13 cellular contexts compared by ENCODE assay signal in the genomic region with DNA sequence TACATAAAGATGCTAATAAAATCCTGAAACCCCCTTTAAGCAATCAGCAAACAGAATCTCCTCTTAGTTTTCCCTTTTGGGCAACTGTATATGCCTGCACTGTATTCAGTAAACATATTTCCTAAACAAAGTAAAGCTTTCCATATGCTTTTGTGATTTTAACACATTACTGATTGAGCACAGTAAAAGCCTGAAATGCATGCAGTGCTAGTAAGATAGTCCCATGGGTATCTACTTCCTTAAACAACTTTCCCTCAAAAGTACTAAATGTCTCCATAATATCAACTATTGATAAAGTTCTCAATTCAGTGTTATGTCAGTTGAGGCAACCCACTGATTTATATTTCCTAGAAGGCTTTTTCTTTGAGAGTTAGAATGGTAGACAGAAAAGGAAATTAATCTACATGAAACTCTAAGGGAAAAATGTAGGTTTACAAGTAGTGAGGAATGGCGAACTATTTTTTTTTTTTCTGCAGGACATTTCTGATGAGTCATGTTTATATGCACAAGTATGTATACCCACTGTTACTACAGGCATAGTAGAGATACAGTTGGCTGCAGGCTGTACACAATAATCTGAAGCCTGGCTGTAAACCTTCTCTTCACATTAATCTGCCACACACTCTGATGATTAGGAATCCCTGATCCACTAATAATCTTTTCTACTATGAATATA. TPM values are rescaled to one million over a fixed set of nuclear protein-coding genes. Genes with fewer than 3 reads are reported as not detected.
DNase-seq lines count a peak whose midpoint lies in the region; ATAC-seq and TF ChIP-seq lines count a peak whose summit lies in the region.
"Had no signal": no experiment of that assay in that cellular context is flagged by ENCODE, and none has a peak within 500 bp of the region (broad histone marks: within the 10 kb centered on the region; RNA-seq: fewer than 3 reads in every experiment).

No MANE protein-coding gene starts in this region.

- in situ Hi-C loops in astrocyte of the spinal cord (cut with HindIII; ENCODE audit: low sequenced_read_pairs), result no loop called here

- intact Hi-C loops in left colon (cut with DNase I, micrococcal nuclease), result no loop called here
- intact Hi-C loops in OCI-LY7 (cut with micrococcal nuclease; ENCODE audit: unreplicated experiment), result no loop called here

- POLR2A ChIA-PET in OCI-LY7 (lab: Charles Lee), result interaction anchor here (0.7 to 1.1 kb wide), 2 partner anchors 13 to 1173 kb away, joined by 3 read pairs; no protein-coding TSS in a partner anchor

- no peaks in the 10 kb centered on the region for H4K20me1 ChIP-seq in OCI-LY7 (ENCODE audit: insufficient read depth, low read length)

- H3K4me1 ChIP-seq in OCI-LY7 (ENCODE audit: insufficient read depth, low read length, poor library complexity, severe bottlenecking) (no peaks in the 10 kb centered on the region), BE2C (peaks cover 12% of the 10 kb centered on the region)
- H3K4me1 ChIP-seq: left lung, prostate gland had no signal

- CTCF ChIA-PET in OCI-LY7 (lab: Charles Lee; ENCODE audit: unreplicated experiment), result no interaction called here

- H3K36me3 ChIP-seq in OCI-LY7 (ENCODE audit: insufficient read depth, low read length) (no peaks in the 10 kb centered on the region), BE2C (no peaks in the 10 kb centered on the region)
- H3K36me3 ChIP-seq: esophagus squamous epithelium, left lung, prostate gland had no signal

- no peaks in the 10 kb centered on the region for H3K79me2 ChIP-seq in OCI-LY7 (ENCODE audit: insufficient read depth, low read depth, low read length)

- TF ChIP-seq CTCF in astrocyte of the spinal cord (IDR thresholded peaks at IDR 0.05; ENCODE audit: low read depth, low read length), result no peak
- TF ChIP-seq CTCF in OCI-LY7 (conservative IDR thresholded peaks at IDR 0.05; ENCODE audit: low read length), result no peak
- no peak for TF ChIP-seq CTCF in BE2C (IDR thresholded peaks at IDR 0.05; ENCODE audit: low read depth, low read length)

- no peaks in the 10 kb centered on the region for H3K27me3 ChIP-seq in BE2C
- H3K27me3 ChIP-seq: esophagus squamous epithelium, left lung had no signal

- DNase-seq in ELR (ENCODE audit: low read depth) (peak; percentile 42), LoVo (ENCODE audit: low spot score) (peak; percentile 52), astrocyte of the spinal cord (ENCODE audit: low read depth, low spot score) (peak; percentile 13), left colon (no peak), DMS79 treated with DMSO at 0.1 percent for 48 hours (lab: John Stamatoyannopoulos, UW) (no peak), OCI-LY7 (ENCODE audit: low spot score) (no peak), BE2C (no peak)
- DNase-seq: activated CD4-positive, alpha-beta memory T cell treated with anti-CD3 and anti-CD28 coated beads for 36 hours; dermis blood vessel endothelial cell; esophagus squamous epithelium; left lung; SIG-M5 had no signal

- H3K9me3 ChIP-seq in OCI-LY7 (ENCODE audit: low read length), result no peaks in the 10 kb centered on the region
- H3K9me3 ChIP-seq in BE2C, result no peaks in the 10 kb centered on the region
- H3K9me3 ChIP-seq: esophagus squamous epithelium, left lung, prostate gland had no signal

- no peaks in the 10 kb centered on the region for H3K9me2 ChIP-seq in OCI-LY7 (ENCODE audit: insufficient read depth, low read length)

- no peak overlapping the region for H2AFZ ChIP-seq in OCI-LY7 (ENCODE audit: low read length)

- peak; percentile 59 for ATAC-seq in left colon
- ATAC-seq: left lung had no signal

- no peak overlapping the region for H3K4me2 ChIP-seq in OCI-LY7 (ENCODE audit: low read length)

- BruUV-seq in OCI-LY7 (replicated peaks; lab: Mats Ljungman, UMichigan), result no TSS peak

- H3K4me3 ChIP-seq in astrocyte of the spinal cord (ENCODE audit: low read depth, low read length), result no peak overlapping the region
- H3K4me3 ChIP-seq in OCI-LY7 (ENCODE audit: low read depth, low read length, poor library complexity, severe bottlenecking), result no peak overlapping the region
- no peak overlapping the region for H3K4me3 ChIP-seq in BE2C (ENCODE audit: low read depth, low read length)
- H3K4me3 ChIP-seq: esophagus squamous epithelium, left lung, prostate gland had no signal

- H3K27ac ChIP-seq in OCI-LY7 (ENCODE audit: low read depth, low read length, poor library complexity, severe bottlenecking), result no peak overlapping the region
- H3K27ac ChIP-seq: esophagus squamous epithelium, left lung, prostate gland had no signal

RNA-seq across cellular contexts. Expression of gene CEP120, which starts 31.2 kb away (rescaled TPM):
- total RNA-seq in left colon (1 to 10 TPM; 8.8 to 9.2 TPM), OCI-LY7 (2022) (23.7 and 23.8 TPM in 2 replicates)
- 18.0 and 23.3 TPM in 2 replicates for total RNA-seq in OCI-LY7 (2014; rRNA removed; shearing (Covaris generic))
- polyA plus RNA-seq in BE2C (2012; ENCODE audit: insufficient read depth, insufficient read length, low read depth), result 12.8 TPM

RNA-seq across cellular contexts. Expression of gene CSNK1G3, which starts 57.6 kb away (rescaled TPM):
- 10 to 100 TPM; 51.9 to 70.1 TPM for total RNA-seq in left colon
- 21.0 and 23.1 TPM in 2 replicates for total RNA-seq in OCI-LY7 (2014; rRNA removed; shearing (Covaris generic))
- 20.9 and 23.0 TPM in 2 replicates for total RNA-seq in OCI-LY7 (2022)
- polyA plus RNA-seq in BE2C (2012; ENCODE audit: insufficient read depth, insufficient read length, low read depth), result 19.1 TPM

Comparison
In these comparisons a context has a peak if more than half of its experiments do, and no peak if none do; other contexts are left out.
1. DNase-seq: peak in ELR (single experiment), LoVo (single experiment) and astrocyte of the spinal cord (single experiment); none in left colon (0 of 2), DMS79 treated with DMSO at 0.1 percent for 48 hours (single experiment), OCI-LY7 (single experiment) and BE2C (single experiment).